ENCODE assay signal across 17 cellular contexts in the genomic region with DNA sequence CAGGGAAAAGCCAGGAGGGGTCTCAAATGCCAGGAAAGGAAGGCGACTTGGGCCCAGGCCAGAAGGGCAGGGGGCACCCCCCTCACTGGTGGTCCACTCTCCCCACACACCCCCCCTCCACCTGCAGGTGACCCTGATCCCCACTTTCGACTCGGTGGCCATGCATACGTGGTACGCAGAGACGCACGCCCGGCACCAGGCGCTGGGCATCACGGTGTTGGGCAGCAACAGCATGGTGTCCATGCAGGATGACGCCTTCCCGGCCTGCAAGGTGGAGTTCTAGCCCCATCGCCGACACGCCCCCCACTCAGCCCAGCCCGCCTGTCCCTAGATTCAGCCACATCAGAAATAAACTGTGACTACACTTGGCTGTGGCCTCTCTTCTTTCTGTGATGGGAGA. TPM values are rescaled to one million over a fixed set of nuclear protein-coding genes. Genes with fewer than 3 reads are reported as not detected.
DNase-seq lines count a peak whose midpoint lies in the region; ATAC-seq and TF ChIP-seq lines count a peak whose summit lies in the region.
"Had no signal": no experiment of that assay in that cellular context is flagged by ENCODE, and none has a peak within 500 bp of the region (broad histone marks: within the 10 kb centered on the region; RNA-seq: fewer than 3 reads in every experiment).

No MANE protein-coding gene starts in this region.

- ATAC-seq in SK-N-SH treated with all-trans-retinoic acid at 6 μM for 48 hours, result no peak
- ATAC-seq in stimulated activated effector memory CD8-positive, alpha-beta T cell treated with anti-CD3 and anti-CD28 coated beads, Interleukin-12 subunit alpha, Interleukin-12 subunit beta, amount 100 ng/mL, for 72 hours, result no peak
- no peak for ATAC-seq in GM21367 (IDR thresholded peaks at IDR 0.05; ENCODE audit: unreplicated experiment)
- ATAC-seq: A549, GM23338, HepG2 had no signal

- no peak overlapping the region for H3K27ac Mint-ChIP-seq in neural progenitor cell
- H3K27ac Mint-ChIP-seq in stimulated activated effector memory CD8-positive, alpha-beta T cell treated with anti-CD3 and anti-CD28 coated beads, Interleukin-12 subunit alpha, Interleukin-12 subunit beta, amount 100 ng/mL, for 72 hours, result peak overlapping the region; percentile 17
- H3K27ac Mint-ChIP-seq: GM23338 had no signal

- peaks cover 16 to 32% of the 10 kb centered on the region in 2 experiments for H3K36me3 ChIP-seq in SK-N-SH (replicated peaks in 1 of 2; ENCODE audit: control insufficient read depth in 1 of 2, insufficient read depth in 2 of 2, low read length in 1 of 2)
- H3K36me3 ChIP-seq in neural progenitor cell, result no peaks in the 10 kb centered on the region

- TF ChIP-seq CTCF in SK-N-SH (IDR thresholded peaks at IDR 0.05), result no peak
- no peak for TF ChIP-seq CTCF in neural progenitor cell (IDR thresholded peaks at IDR 0.05)

- POLR2A ChIA-PET in SK-N-SH (lab: Yijun Ruan, JAX), result no interaction called here

- H3F3A ChIP-seq in SK-N-SH (replicated peaks; ENCODE audit: insufficient read depth) (peaks cover 19% of the 10 kb centered on the region), neural progenitor cell (ENCODE audit: low read depth) (peaks cover 7% of the 10 kb centered on the region)

- H3K79me2 ChIP-seq in SK-N-SH (ENCODE audit: insufficient read depth), result peaks cover 35% of the 10 kb centered on the region
- H3K79me2 ChIP-seq in neural progenitor cell (ENCODE audit: low read depth), result peaks cover 37% of the 10 kb centered on the region

- H3K4me3 ChIP-seq in SK-N-SH (ENCODE audit: low read depth in 2 of 2, low read length in 1 of 2) (no peak overlapping the region), neural progenitor cell (no peak overlapping the region)
- H3K4me3 ChIP-seq: A549, GM23338 had no signal

- H3K9me3 Mint-ChIP-seq in neural progenitor cell, result no peaks in the 10 kb centered on the region
- H3K9me3 Mint-ChIP-seq in stimulated activated effector memory CD8-positive, alpha-beta T cell treated with anti-CD3 and anti-CD28 coated beads, Interleukin-12 subunit alpha, Interleukin-12 subunit beta, amount 100 ng/mL, for 72 hours, result no peaks in the 10 kb centered on the region
- H3K9me3 Mint-ChIP-seq: CD4-positive, alpha-beta memory T cell; GM23338 had no signal

- no peak overlapping the region for H3K27ac ChIP-seq in SK-N-SH (ENCODE audit: low read depth in 2 of 2, low read length in 1 of 2)
- no peak overlapping the region for H3K27ac ChIP-seq in neural progenitor cell
- H3K27ac ChIP-seq: 22Rv1, A549, C4-2B had no signal

- CTCF ChIA-PET in SK-N-SH (lab: Yijun Ruan, JAX), result interaction anchor here (1.4 kb wide), 1 partner anchor 9 kb away, joined by 6 read pairs; no protein-coding TSS in a partner anchor

- peaks cover 9% of the 10 kb centered on the region for H3K4me1 Mint-ChIP-seq in neural progenitor cell
- peaks cover 31% of the 10 kb centered on the region for H3K4me1 Mint-ChIP-seq in stimulated activated effector memory CD8-positive, alpha-beta T cell treated with anti-CD3 and anti-CD28 coated beads, Interleukin-12 subunit alpha, Interleukin-12 subunit beta, amount 100 ng/mL, for 72 hours

- no peak overlapping the region for H3K4me2 ChIP-seq in SK-N-SH
- H3K4me2 ChIP-seq in neural progenitor cell, result no peak overlapping the region
- H3K4me2 ChIP-seq: A549, GM23338 had no signal

- TF ChIP-seq RAD21 in SK-N-SH (IDR thresholded peaks at IDR 0.05; ENCODE audit: low read length), result no peak

- peaks cover 33% of the 10 kb centered on the region for H4K20me1 ChIP-seq in SK-N-SH (ENCODE audit: insufficient read depth)
- H4K20me1 ChIP-seq in neural progenitor cell (ENCODE audit: low read depth), result peaks cover 57% of the 10 kb centered on the region

- H3K9me2 ChIP-seq in SK-N-SH, result no peaks in the 10 kb centered on the region

- no peak for TF ChIP-seq EP300 in SK-N-SH (IDR thresholded peaks at IDR 0.05; ENCODE audit: borderline replicate concordance in 1 of 2, low read depth in 1 of 2, low read length in 1 of 2)

- H3K9me3 ChIP-seq in SK-N-SH (no peaks in the 10 kb centered on the region), neural progenitor cell (ENCODE audit: low read depth) (no peaks in the 10 kb centered on the region)

- H3K27me3 Mint-ChIP-seq in neural progenitor cell (ENCODE audit: insufficient read depth, low read depth), result peaks cover 2% of the 10 kb centered on the region
- H3K27me3 Mint-ChIP-seq: CD4-positive, alpha-beta memory T cell had no signal

- H3K9ac ChIP-seq in SK-N-SH, result no peak overlapping the region
- no peak overlapping the region for H3K9ac ChIP-seq in neural progenitor cell

- H2AFZ ChIP-seq in SK-N-SH (ENCODE audit: low read depth), result no peak overlapping the region
- H2AFZ ChIP-seq in neural progenitor cell (replicated peaks), result no peak overlapping the region
- H2AFZ ChIP-seq: GM23338 had no signal

- 97% methylated on average over 10 of the region's 16 CpGs for WGBS in SK-N-SH (ENCODE audit: low lambda C conversion rate)

- DNase-seq in SK-N-SH (peak; percentile 12), neural progenitor cell (ENCODE audit: low spot score) (no peak), NCI-H2227 treated with DMSO at 0.1 percent for 48 hours (lab: John Stamatoyannopoulos, UW) (no peak), NCI-H226 (no peak)
- DNase-seq in stimulated activated effector memory CD8-positive, alpha-beta T cell treated with anti-CD3 and anti-CD28 coated beads, Interleukin-12 subunit alpha, Interleukin-12 subunit beta, amount 100 ng/mL, for 72 hours (ENCODE audit: low spot score in 2 of 2), result no peak
- DNase-seq: AML-193; CD4-positive, alpha-beta memory T cell; DMS153; DMS79; GDM1 had no signal

- H3K4me3 Mint-ChIP-seq in neural progenitor cell, result peak overlapping the region; percentile 35
- H3K4me3 Mint-ChIP-seq in stimulated activated effector memory CD8-positive, alpha-beta T cell treated with anti-CD3 and anti-CD28 coated beads, Interleukin-12 subunit alpha, Interleukin-12 subunit beta, amount 100 ng/mL, for 72 hours, result no peak overlapping the region
- H3K4me3 Mint-ChIP-seq: CD4-positive, alpha-beta memory T cell; GM23338 had no signal

- no peaks in the 10 kb centered on the region for H3K27me3 ChIP-seq in SK-N-SH (ENCODE audit: insufficient read depth)
- H3K27me3 ChIP-seq in neural progenitor cell, result no peaks in the 10 kb centered on the region

- H3K4me1 ChIP-seq in SK-N-SH (ENCODE audit: control insufficient read depth in 1 of 2, insufficient read depth in 2 of 2, low read depth in 1 of 2, low read length in 1 of 2), result no peaks in the 10 kb centered on the region
- H3K4me1 ChIP-seq in neural progenitor cell, result no peaks in the 10 kb centered on the region

- peaks cover 32% of the 10 kb centered on the region for H3K36me3 Mint-ChIP-seq in neural progenitor cell
- peaks cover 86% of the 10 kb centered on the region for H3K36me3 Mint-ChIP-seq in stimulated activated effector memory CD8-positive, alpha-beta T cell treated with anti-CD3 and anti-CD28 coated beads, Interleukin-12 subunit alpha, Interleukin-12 subunit beta, amount 100 ng/mL, for 72 hours

TF ChIP-seq in SK-N-SH, 30 proteins besides CTCF, POLR2A, EP300 and RAD21:
- no peak for TF ChIP-seq FOXJ3 (CRISPR knock-in tag; IDR thresholded peaks at IDR 0.05)

TF ChIP-seq in SK-N-SH treated with all-trans-retinoic acid at 6 μM for 48 hours, 23 proteins besides CTCF, POLR2A, EP300 and RAD21:
- TF ChIP-seq, protein P1, sequence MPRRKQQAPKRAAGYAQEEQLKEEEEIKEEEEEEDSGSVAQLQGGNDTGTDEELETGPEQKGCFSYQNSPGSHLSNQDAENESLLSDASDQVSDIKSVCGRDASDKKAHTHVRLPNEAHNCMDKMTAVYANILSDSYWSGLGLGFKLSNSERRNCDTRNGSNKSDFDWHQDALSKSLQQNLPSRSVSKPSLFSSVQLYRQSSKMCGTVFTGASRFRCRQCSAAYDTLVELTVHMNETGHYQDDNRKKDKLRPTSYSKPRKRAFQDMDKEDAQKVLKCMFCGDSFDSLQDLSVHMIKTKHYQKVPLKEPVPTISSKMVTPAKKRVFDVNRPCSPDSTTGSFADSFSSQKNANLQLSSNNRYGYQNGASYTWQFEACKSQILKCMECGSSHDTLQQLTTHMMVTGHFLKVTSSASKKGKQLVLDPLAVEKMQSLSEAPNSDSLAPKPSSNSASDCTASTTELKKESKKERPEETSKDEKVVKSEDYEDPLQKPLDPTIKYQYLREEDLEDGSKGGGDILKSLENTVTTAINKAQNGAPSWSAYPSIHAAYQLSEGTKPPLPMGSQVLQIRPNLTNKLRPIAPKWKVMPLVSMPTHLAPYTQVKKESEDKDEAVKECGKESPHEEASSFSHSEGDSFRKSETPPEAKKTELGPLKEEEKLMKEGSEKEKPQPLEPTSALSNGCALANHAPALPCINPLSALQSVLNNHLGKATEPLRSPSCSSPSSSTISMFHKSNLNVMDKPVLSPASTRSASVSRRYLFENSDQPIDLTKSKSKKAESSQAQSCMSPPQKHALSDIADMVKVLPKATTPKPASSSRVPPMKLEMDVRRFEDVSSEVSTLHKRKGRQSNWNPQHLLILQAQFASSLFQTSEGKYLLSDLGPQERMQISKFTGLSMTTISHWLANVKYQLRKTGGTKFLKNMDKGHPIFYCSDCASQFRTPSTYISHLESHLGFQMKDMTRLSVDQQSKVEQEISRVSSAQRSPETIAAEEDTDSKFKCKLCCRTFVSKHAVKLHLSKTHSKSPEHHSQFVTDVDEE (CRISPR knock-in tag; IDR thresholded peaks at IDR 0.05), result no peak
- TF ChIP-seq ZNF565 (CRISPR knock-in tag; conservative IDR thresholded peaks at IDR 0.05; ENCODE audit: low read depth), result no peak
- TF ChIP-seq TOX (CRISPR knock-in tag; IDR thresholded peaks at IDR 0.05; ENCODE audit: borderline replicate concordance), result no peak

RNA-seq across cellular contexts. Expression of a gene that starts 14.9 kb away (rescaled TPM):
- polyA plus RNA-seq in SK-N-SH (2012; rRNA removed), result 7.8 and 18.4 TPM in 2 replicates
- 4.9 and 9.1 TPM in 2 replicates for polyA plus RNA-seq in SK-N-SH (2012; cell fraction: cytosol; rRNA removed)
- 24.7 and 42.3 TPM in 2 replicates for polyA plus RNA-seq in SK-N-SH (2012; cell fraction: nucleus; rRNA removed)
- 8.9 and 30.4 TPM in 2 replicates for total RNA-seq in neural progenitor cell (ENCODE audit: low replicate concordance)

RNA-seq across cellular contexts. Expression of a gene that starts 17.1 kb away (rescaled TPM):
- polyA plus RNA-seq in SK-N-SH (2012; rRNA removed), result 0.19 and 0.71 TPM in 2 replicates
- 0.04 and 0.16 TPM in 2 replicates for polyA plus RNA-seq in SK-N-SH (2012; cell fraction: cytosol; rRNA removed)
- polyA plus RNA-seq in SK-N-SH (2012; cell fraction: nucleus; rRNA removed), result 0.75 and 1.4 TPM in 2 replicates
- 15.5 and 29.8 TPM in 2 replicates for total RNA-seq in neural progenitor cell (ENCODE audit: low replicate concordance)

RNA-seq across cellular contexts. Expression of a gene that starts 46.0 kb away (rescaled TPM):
- polyA plus RNA-seq in SK-N-SH (2012; rRNA removed), result 0.32 and 0.38 TPM in 2 replicates
- 0.17 and 0.45 TPM in 2 replicates for polyA plus RNA-seq in SK-N-SH (2012; cell fraction: cytosol; rRNA removed)
- polyA plus RNA-seq in SK-N-SH (2012; cell fraction: nucleus; rRNA removed), result 0.93 and 1.2 TPM in 2 replicates
- 0.77 and 1.3 TPM in 2 replicates for total RNA-seq in neural progenitor cell (ENCODE audit: low replicate concordance)
- polyA plus RNA-seq: CD4-positive, alpha-beta memory T cell had no signal
